14 cellular contexts compared by ENCODE assay signal in the genomic region with DNA sequence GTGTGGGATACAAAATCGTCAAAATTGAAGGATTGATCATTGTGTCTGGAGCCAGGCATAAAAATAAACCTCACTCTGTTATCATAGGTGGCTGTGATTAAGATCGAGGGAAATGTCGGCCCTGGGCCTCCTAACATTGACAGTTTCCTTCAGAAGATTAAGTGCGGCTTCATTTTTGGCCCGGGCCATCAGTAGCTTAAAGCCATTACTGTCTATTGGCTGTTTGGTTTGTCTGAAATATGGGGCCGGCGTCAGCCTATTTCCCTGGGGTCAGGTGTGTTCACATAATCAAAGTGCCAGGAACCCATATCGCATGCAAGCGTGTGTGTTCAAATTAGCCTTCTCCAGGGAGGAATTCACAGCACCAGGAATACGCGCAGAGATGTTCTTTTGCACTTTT.
"Had no signal": no experiment of that assay in that cellular context is flagged by ENCODE, and none has a peak within 500 bp of the region (broad histone marks: within the 10 kb centered on the region; RNA-seq: fewer than 3 reads in every experiment).

No MANE protein-coding gene starts in this region.

- H3K4me3 ChIP-seq: breast epithelium, esophagus squamous epithelium, thyroid gland, vagina had no signal

- H3K36me3 ChIP-seq: breast epithelium, esophagus squamous epithelium, thyroid gland, vagina had no signal

- H3K27me3 ChIP-seq: breast epithelium, esophagus squamous epithelium, thyroid gland, vagina had no signal

- H3K9me3 ChIP-seq: esophagus squamous epithelium, thyroid gland, vagina had no signal

- H3K36me3 Mint-ChIP-seq: natural killer cell had no signal

- H3K4me3 Mint-ChIP-seq: activated naive CD8-positive, alpha-beta T cell treated with anti-CD3 and anti-CD28 coated beads for 36 hours; natural killer cell; T-helper 2 cell treated with Interferon-gamma antibody and Interleukin-4, amounts not matched to agents 5 μg/mL and 100 μg/mL, for 36 hours had no signal

- DNase-seq: activated CD4-positive, alpha-beta T cell treated with anti-CD3 and anti-CD28 coated beads, Interleukin-2, amount 50 U/mL, for 4 hours; activated CD4-positive, CD25-positive, alpha-beta regulatory T cell treated with anti-CD3 and anti-CD28 coated beads, Interleukin-2, amount 50 U/mL, for 72 hours; activated effector memory CD4-positive, alpha-beta T cell treated with anti-CD3 and anti-CD28 coated beads, Interleukin-2, amount 50 U/mL, for 16 hours; activated naive CD8-positive, alpha-beta T cell treated with anti-CD3 and anti-CD28 coated beads for 36 hours; activated T-cell treated with anti-CD3 and anti-CD28 coated beads, Interleukin-2, amount 50 U/mL, for 1 hour; esophagus squamous epithelium; foreskin fibroblast; head of caudate nucleus; natural killer cell; stimulated activated CD4-positive, alpha-beta T cell treated with anti-CD3 and anti-CD28 coated beads, Interleukin-15, amount 100 ng/mL, for 24 hours; thyroid gland had no signal

- ATAC-seq: natural killer cell had no signal

- H3K27me3 Mint-ChIP-seq: activated naive CD8-positive, alpha-beta T cell treated with anti-CD3 and anti-CD28 coated beads for 36 hours had no signal

- H3K27ac Mint-ChIP-seq: activated naive CD8-positive, alpha-beta T cell treated with anti-CD3 and anti-CD28 coated beads for 36 hours; natural killer cell; T-helper 2 cell treated with Interferon-gamma antibody and Interleukin-4, amounts not matched to agents 5 μg/mL and 100 μg/mL, for 36 hours had no signal

- H3K9me3 Mint-ChIP-seq: natural killer cell had no signal

- H3K27ac ChIP-seq: breast epithelium, esophagus squamous epithelium, thyroid gland, vagina had no signal

- H3K4me1 ChIP-seq: breast epithelium had no signal
